In genomic region chr18:3044931-3045698, GRCh38 we compare ENCODE assay signal across 1 cellular context.
TF ChIP-seq lines count a peak whose summit lies in the region.

No MANE protein-coding gene starts in this region.

TF ChIP-seq in HepG2, 621 proteins besides CTCF, POLR2A, EP300 and RAD21 (continued from another document):
- TF ChIP-seq PAXIP1 (CRISPR knock-in tag; conservative IDR thresholded peaks at IDR 0.05) (peak; percentile 67), ZGPAT (CRISPR knock-in tag; IDR thresholded peaks at IDR 0.05) (0 out of 2 replicates have a peak, but pooled peaks have one; percentile 14)
